Comparison of ENCODE assay signal across 2 cellular contexts in the genomic region with DNA sequence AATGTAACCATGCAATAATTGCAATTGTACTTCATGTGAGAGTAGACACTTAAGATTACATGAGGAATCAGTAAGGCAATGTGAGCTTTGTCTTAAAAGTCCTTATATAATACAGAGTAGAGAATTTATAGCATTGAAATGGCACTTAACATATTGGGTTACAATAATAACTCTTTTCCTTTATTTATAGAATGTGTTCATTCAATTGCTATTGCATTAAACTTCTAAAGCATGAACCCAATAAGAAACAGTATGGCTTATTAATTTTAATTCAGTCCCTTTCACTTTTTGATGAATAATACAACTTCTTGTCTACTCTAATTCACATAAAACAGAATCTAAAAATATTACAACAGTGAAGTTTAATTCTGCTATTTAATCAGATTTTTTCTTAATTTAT.
TF ChIP-seq lines count a peak whose summit lies in the region.

No MANE protein-coding gene starts in this region.

TF ChIP-seq in SK-N-SH treated with all-trans-retinoic acid at 6 μM for 48 hours, 23 proteins besides CTCF, POLR2A, EP300 and RAD21:
- TF ChIP-seq CREB5 (CRISPR knock-in tag; IDR thresholded peaks at IDR 0.05; ENCODE audit: low read depth): no peak
- peak; percentile 92 for TF ChIP-seq ZC3H10 (CRISPR knock-in tag; IDR thresholded peaks at IDR 0.05)
- TF ChIP-seq ZNF70 (CRISPR knock-in tag; IDR thresholded peaks at IDR 0.05): no peak
- TF ChIP-seq TOX (CRISPR knock-in tag; IDR thresholded peaks at IDR 0.05; ENCODE audit: borderline replicate concordance): peak; percentile 61
- TF ChIP-seq, protein P1, sequence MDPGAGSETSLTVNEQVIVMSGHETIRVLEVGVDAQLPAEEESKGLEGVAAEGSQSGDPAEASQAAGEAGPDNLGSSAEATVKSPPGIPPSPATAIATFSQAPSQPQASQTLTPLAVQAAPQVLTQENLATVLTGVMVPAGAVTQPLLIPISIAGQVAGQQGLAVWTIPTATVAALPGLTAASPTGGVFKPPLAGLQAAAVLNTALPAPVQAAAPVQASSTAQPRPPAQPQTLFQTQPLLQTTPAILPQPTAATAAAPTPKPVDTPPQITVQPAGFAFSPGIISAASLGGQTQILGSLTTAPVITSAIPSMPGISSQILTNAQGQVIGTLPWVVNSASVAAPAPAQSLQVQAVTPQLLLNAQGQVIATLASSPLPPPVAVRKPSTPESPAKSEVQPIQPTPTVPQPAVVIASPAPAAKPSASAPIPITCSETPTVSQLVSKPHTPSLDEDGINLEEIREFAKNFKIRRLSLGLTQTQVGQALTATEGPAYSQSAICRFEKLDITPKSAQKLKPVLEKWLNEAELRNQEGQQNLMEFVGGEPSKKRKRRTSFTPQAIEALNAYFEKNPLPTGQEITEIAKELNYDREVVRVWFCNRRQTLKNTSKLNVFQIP (CRISPR knock-in tag; IDR thresholded peaks at IDR 0.05; ENCODE audit: borderline replicate concordance, low read depth): no peak
- TF ChIP-seq PPARA (CRISPR knock-in tag; IDR thresholded peaks at IDR 0.05; ENCODE audit: borderline replicate concordance): no peak
- TF ChIP-seq ZNF8 (CRISPR knock-in tag; IDR thresholded peaks at IDR 0.05): no peak
- no peak for TF ChIP-seq GLIS3 (CRISPR knock-in tag; IDR thresholded peaks at IDR 0.05)
- TF ChIP-seq TCF4 (CRISPR knock-in tag; IDR thresholded peaks at IDR 0.05; ENCODE audit: borderline replicate concordance): no peak
- no peak for TF ChIP-seq CSDC2 (CRISPR knock-in tag; IDR thresholded peaks at IDR 0.05)

TF ChIP-seq in SK-N-SH, 30 proteins besides CTCF, POLR2A, EP300 and RAD21 (continued from another document):
- TF ChIP-seq MXI1 (IDR thresholded peaks at IDR 0.05; ENCODE audit: low read depth, low read length): no peak
- TF ChIP-seq TCF12 (IDR thresholded peaks at IDR 0.05): no peak
- TF ChIP-seq JUND (IDR thresholded peaks at IDR 0.05): no peak
- TF ChIP-seq, protein P2, sequence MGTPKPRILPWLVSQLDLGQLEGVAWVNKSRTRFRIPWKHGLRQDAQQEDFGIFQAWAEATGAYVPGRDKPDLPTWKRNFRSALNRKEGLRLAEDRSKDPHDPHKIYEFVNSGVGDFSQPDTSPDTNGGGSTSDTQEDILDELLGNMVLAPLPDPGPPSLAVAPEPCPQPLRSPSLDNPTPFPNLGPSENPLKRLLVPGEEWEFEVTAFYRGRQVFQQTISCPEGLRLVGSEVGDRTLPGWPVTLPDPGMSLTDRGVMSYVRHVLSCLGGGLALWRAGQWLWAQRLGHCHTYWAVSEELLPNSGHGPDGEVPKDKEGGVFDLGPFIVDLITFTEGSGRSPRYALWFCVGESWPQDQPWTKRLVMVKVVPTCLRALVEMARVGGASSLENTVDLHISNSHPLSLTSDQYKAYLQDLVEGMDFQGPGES (IDR thresholded peaks at IDR 0.05; ENCODE audit: low read depth, low read length): no peak
- TF ChIP-seq GATA2 (CRISPR knock-in tag; IDR thresholded peaks at IDR 0.05): no peak
- TF ChIP-seq YY1 (IDR thresholded peaks at IDR 0.05; ENCODE audit: low read depth): no peak
- TF ChIP-seq GABPA (IDR thresholded peaks at IDR 0.05; ENCODE audit: low read depth): no peak
- no peak for TF ChIP-seq NFIC (IDR thresholded peaks at IDR 0.05; ENCODE audit: borderline replicate concordance)
- no peak for TF ChIP-seq ZBTB33 (IDR thresholded peaks at IDR 0.05; ENCODE audit: borderline replicate concordance, low read depth)
- TF ChIP-seq USF1 (IDR thresholded peaks at IDR 0.05; ENCODE audit: borderline replicate concordance, low read depth): no peak
- TF ChIP-seq, protein P3, sequence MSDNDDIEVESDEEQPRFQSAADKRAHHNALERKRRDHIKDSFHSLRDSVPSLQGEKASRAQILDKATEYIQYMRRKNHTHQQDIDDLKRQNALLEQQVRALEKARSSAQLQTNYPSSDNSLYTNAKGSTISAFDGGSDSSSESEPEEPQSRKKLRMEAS (IDR thresholded peaks at IDR 0.05; ENCODE audit: low read depth): no peak
- no peak for TF ChIP-seq FOSL2 (IDR thresholded peaks at IDR 0.05; ENCODE audit: borderline replicate concordance, low read depth)
- TF ChIP-seq ELF1 (IDR thresholded peaks at IDR 0.05): no peak
- TF ChIP-seq CHD2 (IDR thresholded peaks at IDR 0.05; ENCODE audit: low read length, partially characterized antibody): no peak
- TF ChIP-seq SMC3 (IDR thresholded peaks at IDR 0.05; ENCODE audit: low read depth, low read length): no peak
- TF ChIP-seq POLR2AphosphoS5 (IDR thresholded peaks at IDR 0.05; ENCODE audit: low read depth, low read length): no peak
- no peak for TF ChIP-seq SIN3A (IDR thresholded peaks at IDR 0.05; ENCODE audit: borderline replicate concordance, low read depth, low read length)
